1 cellular context compared by ENCODE assay signal in genomic region chr11:57434640-57435546, GRCh38.
A peak's percentile ranks its signal among the peaks of the same experiment; 100 is the strongest.
TF ChIP-seq lines count a peak whose summit lies in the region.

No MANE protein-coding gene starts in this region.

TF ChIP-seq in HepG2, 621 proteins besides CTCF, POLR2A, EP300 and RAD21 (continued from another document and continues in another):
- TF ChIP-seq REXO4 (CRISPR knock-in tag; IDR thresholded peaks at IDR 0.05; ENCODE audit: borderline replicate concordance) (no peak), KLF16 (CRISPR knock-in tag; IDR thresholded peaks at IDR 0.05) (peak in 1 of 2 experiments; percentile 91; a peak in 2 of 4 replicates), ARID3A (IDR thresholded peaks at IDR 0.05; ENCODE audit: low read depth, low read length) (peak; percentile 88), ZUFSP (CRISPR knock-in tag; IDR thresholded peaks at IDR 0.05; ENCODE audit: borderline replicate concordance) (no peak), SIX1 (CRISPR knock-in tag; IDR thresholded peaks at IDR 0.05; ENCODE audit: borderline replicate concordance) (0 out of 2 replicates have a peak, but pooled peaks have one; percentile 34), CCDC6 (CRISPR knock-in tag; IDR thresholded peaks at IDR 0.05) (peak; percentile 80), ZMAT5 (CRISPR knock-in tag; IDR thresholded peaks at IDR 0.05; ENCODE audit: borderline replicate concordance, low read depth) (no peak), CEBPG (CRISPR knock-in tag; IDR thresholded peaks at IDR 0.05) (peak; percentile 100), GATA4 (IDR thresholded peaks at IDR 0.05; ENCODE audit: borderline replicate concordance, low read depth) (no peak), HNF1A (IDR thresholded peaks at IDR 0.05; ENCODE audit: low read depth) (0 out of 2 replicates have a peak, but pooled peaks have one; percentile 46), HNF1A (CRISPR knock-in tag; IDR thresholded peaks at IDR 0.05; ENCODE audit: borderline replicate concordance) (0 out of 2 replicates have a peak, but pooled peaks have one; percentile 25), ZNF281 (CRISPR knock-in tag; IDR thresholded peaks at IDR 0.05; ENCODE audit: borderline replicate concordance) (peak; percentile 65; the same call in 1 of the 2 replicates), ZNF124 (CRISPR knock-in tag; IDR thresholded peaks at IDR 0.05) (0 out of 2 replicates have a peak, but pooled peaks have one; percentile 56), MIXL1 (CRISPR knock-in tag; IDR thresholded peaks at IDR 0.05) (peak; percentile 93), MEIS1 (CRISPR knock-in tag; IDR thresholded peaks at IDR 0.05; ENCODE audit: borderline replicate concordance) (peak; percentile 44; the same call in 1 of the 2 replicates), KLF6 (CRISPR knock-in tag; IDR thresholded peaks at IDR 0.05) (peak; percentile 56; the same call in 1 of the 2 replicates), ISL2 (CRISPR knock-in tag; IDR thresholded peaks at IDR 0.05) (peak; percentile 89), TBX3 (IDR thresholded peaks at IDR 0.05; ENCODE audit: borderline replicate concordance) (0 out of 2 replicates have a peak, but pooled peaks have one; percentile 40), SRSF1 (optimal IDR thresholded peaks at IDR 0.05; ENCODE audit: low read depth, low read length) (no peak), NCOR1 (IDR thresholded peaks at IDR 0.05; ENCODE audit: borderline replicate concordance, low read length) (peak; percentile 92; the same call in 1 of the 2 replicates), DNMT3B (CRISPR knock-in tag; conservative IDR thresholded peaks at IDR 0.05) (0 out of 2 replicates have a peak, but pooled peaks have one; percentile 44), PAXIP1 (CRISPR knock-in tag; conservative IDR thresholded peaks at IDR 0.05) (peak; percentile 81), RXRA (CRISPR knock-in tag; IDR thresholded peaks at IDR 0.05) (peak; percentile 21; the same call in 1 of the 2 replicates), NFKB2 (CRISPR knock-in tag; IDR thresholded peaks at IDR 0.05; ENCODE audit: borderline replicate concordance) (no peak), FOSL1 (CRISPR knock-in tag; IDR thresholded peaks at IDR 0.05; ENCODE audit: borderline replicate concordance) (peak; percentile 69; the same call in 1 of the 2 replicates), TBX2 (CRISPR knock-in tag; IDR thresholded peaks at IDR 0.05; ENCODE audit: borderline replicate concordance) (peak; percentile 89), ZNF3 (CRISPR knock-in tag; IDR thresholded peaks at IDR 0.05) (0 out of 2 replicates have a peak, but pooled peaks have one; percentile 35), ZNF652 (CRISPR knock-in tag; IDR thresholded peaks at IDR 0.05; ENCODE audit: borderline replicate concordance, low read depth) (peak; percentile 48; the same call in 1 of the 2 replicates), GATAD2A (CRISPR knock-in tag; IDR thresholded peaks at IDR 0.05) (peak; percentile 98), ATF4 (CRISPR knock-in tag; IDR thresholded peaks at IDR 0.05) (peak in 1 of 2 experiments; percentile 96; a peak in 2 of 4 replicates), HMG20B (CRISPR knock-in tag; conservative IDR thresholded peaks at IDR 0.05) (peak; percentile 67; the same call in 1 of the 2 replicates), ZHX2 (IDR thresholded peaks at IDR 0.05; ENCODE audit: low read depth) (no peak), ZHX2 (CRISPR knock-in tag; IDR thresholded peaks at IDR 0.05; ENCODE audit: borderline replicate concordance) (no peak), ETV6 (CRISPR knock-in tag; conservative IDR thresholded peaks at IDR 0.05) (no peak)
